8 cellular contexts compared by ENCODE assay signal in genomic region chr5:7815757-7816534, GRCh38. TPM values are rescaled to one million over a fixed set of nuclear protein-coding genes. Genes with fewer than 3 reads are reported as not detected.
DNase-seq lines count a peak whose midpoint lies in the region; ATAC-seq, FAIRE-seq and TF ChIP-seq lines count a peak whose summit lies in the region.

No MANE protein-coding gene starts in this region.

- no peaks in the 10 kb centered on the region for H3K4me1 ChIP-seq in HepG2 (ENCODE audit: insufficient read depth, low read length)

- TF ChIP-seq RAD21 in HepG2 (CRISPR knock-in tag; IDR thresholded peaks at IDR 0.05), result peak; percentile 43; the same call in 1 of the 2 replicates

- no peaks in the 10 kb centered on the region for H3K9me3 ChIP-seq in HepG2 (ENCODE audit: low read length)

- peak; percentile 57 for DNase-seq in NCI-H2029 (lab: John Stamatoyannopoulos, UW)
- peak; percentile 32 to 60 for DNase-seq in activated CD4-positive, alpha-beta T cell treated with anti-CD3 and anti-CD28 coated beads for 24 hours (ENCODE audit: low read depth in 2 of 2)
- DNase-seq in HepG2 (ENCODE audit: low spot score), result peak; percentile 70
- peak; percentile 33 to 72 (median 44) for DNase-seq in stimulated activated CD4-positive, alpha-beta T cell treated with anti-CD3 and anti-CD28 coated beads, TNF-alpha, amount 100 ng/mL, for 24 hours (ENCODE audit: low read depth in 3 of 3)

- TF ChIP-seq POLR2A in GM18505 (IDR thresholded peaks at IDR 0.05; ENCODE audit: borderline replicate concordance, extremely low read depth, insufficient read depth, insufficient read length) (no peak), HepG2 (IDR thresholded peaks at IDR 0.05; ENCODE audit: insufficient read depth in 1 of 2, low read depth in 2 of 2, low read length in 2 of 2) (no peak)

- TF ChIP-seq CTCF in 22Rv1 (IDR thresholded peaks at IDR 0.05) (peak; percentile 94), HepG2 (CRISPR knock-in tag; IDR thresholded peaks at IDR 0.05) (peak; percentile 92)

- 13% methylated on average over 15 of the region's 15 CpGs for whole genome bisulfite sequencing in HepG2 (ENCODE audit: low lambda C conversion rate)

- intact Hi-C loops in HepG2 (cut with micrococcal nuclease; ENCODE audit: unreplicated experiment), result no loop called here

- no peak overlapping the region for H3K9ac ChIP-seq in HepG2 (ENCODE audit: insufficient read depth, low read depth, low read length)

- H3K27ac ChIP-seq in 22Rv1 (no peak overlapping the region), cingulate gyrus (ENCODE audit: low read depth, low read length) (peak overlapping the region; percentile 66), HepG2 (ENCODE audit: extremely low read length, insufficient read depth, low read length) (no peak overlapping the region)

- FAIRE-seq in HepG2 (lab: Jason Lieb, UNC), result peak; percentile 48

- POLR2A ChIA-PET in HepG2 (lab: Yijun Ruan, JAX), result no interaction called here

- CTCF ChIA-PET in HepG2 (lab: Yijun Ruan, JAX; ENCODE audit: low intra/inter-chr PET ratio, low total read pairs), result interaction anchor here (1.2 kb wide), 1 partner anchor 555 kb away, joined by 3 read pairs; no protein-coding TSS in a partner anchor

- no TSS peak for BruUV-seq in HepG2 (replicated peaks; lab: Mats Ljungman, UMichigan)

- H2AFZ ChIP-seq in HepG2 (ENCODE audit: low read length), result no peak overlapping the region

- TF ChIP-seq EP300 in HepG2 (IDR thresholded peaks at IDR 0.05; ENCODE audit: low read depth in 2 of 2, low read length in 2 of 2), result no peak
- no peak for TF ChIP-seq EP300 in HepG2 (CRISPR knock-in tag; IDR thresholded peaks at IDR 0.05; ENCODE audit: borderline replicate concordance)

- in situ Hi-C loops in HepG2 (cut with HindIII; ENCODE audit: extremely low pct_ligation_motif_present, low pct_unique_long_range_greater_than_20kb), result no loop called here

- no peaks in the 10 kb centered on the region for H4K20me1 ChIP-seq in HepG2 (ENCODE audit: insufficient read depth, low read length)

- H3K36me3 ChIP-seq in HepG2 (replicated peaks in 1 of 2; ENCODE audit: control insufficient read depth in 1 of 2, insufficient read depth in 2 of 2, low read length in 2 of 2), result no peaks in the 10 kb centered on the region

- H3K4me3 ChIP-seq in HepG2 (replicated peaks in 1 of 3; ENCODE audit: insufficient read depth in 1 of 3, low read depth in 2 of 3, low read length in 3 of 3), result no peak overlapping the region

- peaks cover 0 to 28% of the 10 kb centered on the region in 2 experiments; a peak in 3 of 5 replicates for H3K27me3 ChIP-seq in HepG2 (ENCODE audit: control insufficient read depth in 1 of 2, insufficient read depth in 2 of 2, low read length in 2 of 2)

- ATAC-seq in GM18505 (IDR thresholded peaks at IDR 0.05; ENCODE audit: unreplicated experiment), result peak; percentile 94
- ATAC-seq in HG02970 (IDR thresholded peaks at IDR 0.05; ENCODE audit: low FRiP score, unreplicated experiment), result peak; percentile 85
- ATAC-seq in HepG2, result peak; percentile 99

- no peaks in the 10 kb centered on the region for H3K79me2 ChIP-seq in HepG2 (ENCODE audit: insufficient read depth, low read length)

- H3K4me2 ChIP-seq in HepG2 (ENCODE audit: low read depth, low read length), result peak overlapping the region; percentile 43; the same call in 1 of the 2 replicates

TF ChIP-seq in HepG2, 621 proteins besides CTCF, POLR2A, EP300 and RAD21 (continues in another document):
- TF ChIP-seq CEBPB (IDR thresholded peaks at IDR 0.05; ENCODE audit: borderline replicate concordance, low read depth, low read length) (no peak), ZNF263 (CRISPR knock-in tag; IDR thresholded peaks at IDR 0.05) (peak; percentile 42; the same call in 1 of the 2 replicates), POGZ (CRISPR knock-in tag; IDR thresholded peaks at IDR 0.05) (0 out of 2 replicates have a peak, but pooled peaks have one; percentile 12), ZNF761 (CRISPR knock-in tag; conservative IDR thresholded peaks at IDR 0.05) (no peak)

RNA-seq across cellular contexts. Expression of gene CFAP90, which starts 35.0 kb away (rescaled TPM):
- 0.11 and 0.20 TPM in 2 replicates for total RNA-seq in HepG2 (2016; rRNA removed; fragmentation: Illumina TruSeq; extraction: Trizol)
- total RNA-seq in HepG2 (2016; cell fraction: cytosol; rRNA removed; fragmentation: Illumina TruSeq; extraction: Trizol; ENCODE audit: low read depth), result not detected in 2 replicates
- total RNA-seq in HepG2 (2016; cell fraction: insoluble cytoplasmic fraction; rRNA removed; fragmentation: Illumina TruSeq; extraction: Trizol), result not detected in 2 replicates
- total RNA-seq in HepG2 (2016; cell fraction: membrane; rRNA removed; fragmentation: Illumina TruSeq; extraction: Trizol), result not detected in 2 replicates
- not detected in 2 replicates for total RNA-seq in HepG2 (2016; cell fraction: nucleus; rRNA removed; fragmentation: Illumina TruSeq; extraction: Trizol)
- not detected in 2 replicates for polyA plus RNA-seq in HepG2 (2011; rRNA removed)
- not detected in 2 replicates for polyA plus RNA-seq in HepG2 (2011; cell fraction: cytosol; rRNA removed)
- not detected in 2 replicates for polyA plus RNA-seq in HepG2 (2011; cell fraction: nucleus; rRNA removed)
- polyA plus RNA-seq in HepG2 (2012), result 0.09 TPM in 1 of 2 replicates, not detected in the other
- polyA plus RNA-seq in HepG2 (2016; cell fraction: cytosol; fragmentation: Illumina TruSeq; extraction: Trizol; ENCODE audit: low read depth), result 0.10 TPM in 1 of 2 replicates, not detected in the other
- not detected in 2 replicates for polyA plus RNA-seq in HepG2 (2016; cell fraction: insoluble cytoplasmic fraction; fragmentation: Illumina TruSeq; extraction: Trizol; ENCODE audit: low read depth)
- polyA plus RNA-seq in HepG2 (2016; cell fraction: membrane; fragmentation: Illumina TruSeq; extraction: Trizol; ENCODE audit: low read depth), result 0.25 TPM in 1 of 2 replicates, not detected in the other
- not detected in 2 replicates for polyA plus RNA-seq in HepG2 (2016; cell fraction: nucleus; fragmentation: Illumina TruSeq; extraction: Trizol; ENCODE audit: insufficient read depth, low read depth)
- polyA minus RNA-seq in HepG2 (2011; rRNA and poly(A)+ RNA removed; ENCODE audit: low replicate concordance), result not detected in 2 replicates
- polyA minus RNA-seq in HepG2 (2011; cell fraction: cytosol; rRNA and poly(A)+ RNA removed), result not detected in 2 replicates
- polyA minus RNA-seq in HepG2 (2011; cell fraction: nucleus; rRNA and poly(A)+ RNA removed), result not detected in 2 replicates

RNA-seq across cellular contexts. Expression of gene FASTKD3, which starts 52.9 kb away (rescaled TPM):
- total RNA-seq in HepG2 (2016; rRNA removed; fragmentation: Illumina TruSeq; extraction: Trizol), result 17.8 and 24.8 TPM in 2 replicates
- total RNA-seq in HepG2 (2016; cell fraction: cytosol; rRNA removed; fragmentation: Illumina TruSeq; extraction: Trizol; ENCODE audit: low read depth), result 7.2 and 7.8 TPM in 2 replicates
- 16.7 and 28.2 TPM in 2 replicates for total RNA-seq in HepG2 (2016; cell fraction: insoluble cytoplasmic fraction; rRNA removed; fragmentation: Illumina TruSeq; extraction: Trizol)
- total RNA-seq in HepG2 (2016; cell fraction: membrane; rRNA removed; fragmentation: Illumina TruSeq; extraction: Trizol), result 8.9 and 14.9 TPM in 2 replicates
- 16.4 and 17.2 TPM in 2 replicates for total RNA-seq in HepG2 (2016; cell fraction: nucleus; rRNA removed; fragmentation: Illumina TruSeq; extraction: Trizol)
- 6.3 and 6.9 TPM in 2 replicates for polyA plus RNA-seq in HepG2 (2011; rRNA removed)
- polyA plus RNA-seq in HepG2 (2011; cell fraction: cytosol; rRNA removed), result 2.8 and 4.2 TPM in 2 replicates
- polyA plus RNA-seq in HepG2 (2011; cell fraction: nucleus; rRNA removed), result 4.9 and 9.0 TPM in 2 replicates
- polyA plus RNA-seq in HepG2 (2012), result 6.8 and 8.0 TPM in 2 replicates
- polyA plus RNA-seq in HepG2 (2016; cell fraction: cytosol; fragmentation: Illumina TruSeq; extraction: Trizol; ENCODE audit: low read depth), result 2.4 and 3.0 TPM in 2 replicates
- 21.6 and 23.1 TPM in 2 replicates for polyA plus RNA-seq in HepG2 (2016; cell fraction: insoluble cytoplasmic fraction; fragmentation: Illumina TruSeq; extraction: Trizol; ENCODE audit: low read depth)
- polyA plus RNA-seq in HepG2 (2016; cell fraction: membrane; fragmentation: Illumina TruSeq; extraction: Trizol; ENCODE audit: low read depth), result 4.2 and 4.6 TPM in 2 replicates
- 23.7 and 30.6 TPM in 2 replicates for polyA plus RNA-seq in HepG2 (2016; cell fraction: nucleus; fragmentation: Illumina TruSeq; extraction: Trizol; ENCODE audit: insufficient read depth, low read depth)
- polyA minus RNA-seq in HepG2 (2011; rRNA and poly(A)+ RNA removed; ENCODE audit: low replicate concordance), result 1.4 and 11.6 TPM in 2 replicates
- 3.3 and 3.9 TPM in 2 replicates for polyA minus RNA-seq in HepG2 (2011; cell fraction: cytosol; rRNA and poly(A)+ RNA removed)
- polyA minus RNA-seq in HepG2 (2011; cell fraction: nucleus; rRNA and poly(A)+ RNA removed), result 12.0 and 15.3 TPM in 2 replicates

RNA-seq across cellular contexts. Expression of gene MTRR, which starts 53.0 kb away (rescaled TPM):
- 39.2 and 43.1 TPM in 2 replicates for total RNA-seq in HepG2 (2016; rRNA removed; fragmentation: Illumina TruSeq; extraction: Trizol)
- 9.6 and 9.7 TPM in 2 replicates for total RNA-seq in HepG2 (2016; cell fraction: cytosol; rRNA removed; fragmentation: Illumina TruSeq; extraction: Trizol; ENCODE audit: low read depth)
- total RNA-seq in HepG2 (2016; cell fraction: insoluble cytoplasmic fraction; rRNA removed; fragmentation: Illumina TruSeq; extraction: Trizol), result 44.7 and 46.0 TPM in 2 replicates
- 19.2 TPM in 2 replicates for total RNA-seq in HepG2 (2016; cell fraction: membrane; rRNA removed; fragmentation: Illumina TruSeq; extraction: Trizol)
- total RNA-seq in HepG2 (2016; cell fraction: nucleus; rRNA removed; fragmentation: Illumina TruSeq; extraction: Trizol), result 73.8 and 83.7 TPM in 2 replicates
- polyA plus RNA-seq in HepG2 (2011; rRNA removed), result 53.9 and 59.2 TPM in 2 replicates
- 24.6 and 29.6 TPM in 2 replicates for polyA plus RNA-seq in HepG2 (2011; cell fraction: cytosol; rRNA removed)
- polyA plus RNA-seq in HepG2 (2011; cell fraction: nucleus; rRNA removed), result 76.6 and 78.8 TPM in 2 replicates
- 27.0 and 30.9 TPM in 2 replicates for polyA plus RNA-seq in HepG2 (2012)
- 5.1 and 6.8 TPM in 2 replicates for polyA plus RNA-seq in HepG2 (2016; cell fraction: cytosol; fragmentation: Illumina TruSeq; extraction: Trizol; ENCODE audit: low read depth)
- 49.7 and 51.4 TPM in 2 replicates for polyA plus RNA-seq in HepG2 (2016; cell fraction: insoluble cytoplasmic fraction; fragmentation: Illumina TruSeq; extraction: Trizol; ENCODE audit: low read depth)
- 15.2 and 18.8 TPM in 2 replicates for polyA plus RNA-seq in HepG2 (2016; cell fraction: membrane; fragmentation: Illumina TruSeq; extraction: Trizol; ENCODE audit: low read depth)
- 66.9 and 74.7 TPM in 2 replicates for polyA plus RNA-seq in HepG2 (2016; cell fraction: nucleus; fragmentation: Illumina TruSeq; extraction: Trizol; ENCODE audit: insufficient read depth, low read depth)
- 87.7 and 260 TPM in 2 replicates for polyA minus RNA-seq in HepG2 (2011; rRNA and poly(A)+ RNA removed; ENCODE audit: low replicate concordance)
- 25.6 and 30.9 TPM in 2 replicates for polyA minus RNA-seq in HepG2 (2011; cell fraction: cytosol; rRNA and poly(A)+ RNA removed)
- polyA minus RNA-seq in HepG2 (2011; cell fraction: nucleus; rRNA and poly(A)+ RNA removed), result 211 and 212 TPM in 2 replicates
